ENCODE assay signal across 20 cellular contexts in genomic region chr2:55141572-55142413, GRCh38.
DNase-seq lines count a peak whose midpoint lies in the region; ATAC-seq, FAIRE-seq and TF ChIP-seq lines count a peak whose summit lies in the region.
"Had no signal": no experiment of that assay in that cellular context is flagged by ENCODE, and none has a peak within 500 bp of the region (broad histone marks: within the 10 kb centered on the region; RNA-seq: fewer than 3 reads in every experiment).

No MANE protein-coding gene starts in this region.

- WGBS in pancreas, 2 donors: 65 to 70% methylated on average over 9 of the region's 9 CpGs

- H3K9ac ChIP-seq in Loucy (ENCODE audit: low read depth, low read length, poor library complexity, severe bottlenecking): no peak overlapping the region

- H3K79me2 ChIP-seq in Loucy (ENCODE audit: insufficient read depth, low read length): no peaks in the 10 kb centered on the region

- DNase-seq in activated CD4-positive, alpha-beta T cell treated with anti-CD3 and anti-CD28 coated beads for 36 hours: no peak
- DNase-seq in activated CD4-positive, alpha-beta T cell treated with anti-CD3 and anti-CD28 coated beads, Interleukin-2, amount 50 U/mL, for 4 hours: no peak
- DNase-seq in dorsolateral prefrontal cortex: no peak
- no peak for DNase-seq in pancreas
- no peak for DNase-seq in activated gamma-delta T cell (lab: John Stamatoyannopoulos, UW)
- no peak for DNase-seq in NCI-H128 (lab: John Stamatoyannopoulos, UW; ENCODE audit: unreplicated experiment)
- DNase-seq in GM13976 (ENCODE audit: low spot score): no peak
- DNase-seq: amniotic stem cell; erythroblast; GF-D8; heart left ventricle; islet precursor cell; Kasumi-1; NCI-H1694 treated with DMSO at 0.1 percent for 48 hours; NCI-H510A; posterior cingulate gyrus; stimulated activated naive CD8-positive, alpha-beta T cell treated with anti-CD3 and anti-CD28 coated beads, Interleukin-15, Interleukin-2, amounts not matched to agents 100 U/mL and 50 U/mL, for 24 hours had no signal

- no peak overlapping the region for H3K4me3 Mint-ChIP-seq in activated CD4-positive, alpha-beta T cell treated with anti-CD3 and anti-CD28 coated beads for 36 hours

- H3K27ac ChIP-seq in dorsolateral prefrontal cortex (peak overlapping the region in 57 of 59 donors; percentile 2 to 99 (median 97)), pancreas (peak overlapping the region in 2 of 4 donors; percentile 34 to 46)
- H3K27ac ChIP-seq: 22Rv1, heart left ventricle, VCaP had no signal

- no peak for FAIRE-seq in pancreas (lab: Jason Lieb, UNC)

- no peaks in the 10 kb centered on the region for H3K27me3 Mint-ChIP-seq in activated CD4-positive, alpha-beta T cell treated with anti-CD3 and anti-CD28 coated beads for 36 hours

- peaks cover 11% of the 10 kb centered on the region for H3K4me1 ChIP-seq in Loucy (ENCODE audit: insufficient read depth, low read length, poor library complexity, severe bottlenecking)
- peaks cover 0 to 11% (median 7%) of the 10 kb centered on the region in 3 donors for H3K4me1 ChIP-seq in pancreas

- no peaks in the 10 kb centered on the region for H3K9me2 ChIP-seq in Loucy (replicated peaks; ENCODE audit: low read depth, low read length)

- H3K36me3 Mint-ChIP-seq in activated CD4-positive, alpha-beta T cell treated with anti-CD3 and anti-CD28 coated beads for 36 hours (ENCODE audit: low read depth): no peaks in the 10 kb centered on the region

- H3K36me3 ChIP-seq in Loucy (ENCODE audit: insufficient read depth, low read length) (no peaks in the 10 kb centered on the region), pancreas (no peaks in the 10 kb centered on the region)
- H3K36me3 ChIP-seq: heart left ventricle had no signal

- no peak overlapping the region for H3K4me3 ChIP-seq in Loucy (ENCODE audit: low read length, poor library complexity, severe bottlenecking)
- H3K4me3 ChIP-seq in dorsolateral prefrontal cortex: no peak overlapping the region
- no peak overlapping the region for H3K4me3 ChIP-seq in pancreas
- H3K4me3 ChIP-seq: heart left ventricle had no signal

- intact Hi-C loops in activated CD4-positive, alpha-beta T cell treated with anti-CD3 and anti-CD28 coated beads for 36 hours (cut with DNase I, micrococcal nuclease): no loop called here
- intact Hi-C loops in dorsolateral prefrontal cortex (cut with DNase I) (loop anchor here in 1 of 2 donors (2.0 kb wide), 1 partner anchor 19 kb away; no protein-coding TSS in a partner anchor), pancreas (cut with DNase I) (no loop called here)

- no peak overlapping the region for H3K27ac Mint-ChIP-seq in activated CD4-positive, alpha-beta T cell treated with anti-CD3 and anti-CD28 coated beads for 36 hours

- H3K27me3 ChIP-seq in Loucy (ENCODE audit: insufficient read depth, low read length, poor library complexity, severe bottlenecking) (no peaks in the 10 kb centered on the region), dorsolateral prefrontal cortex (no peaks in the 10 kb centered on the region), pancreas (no peaks in the 10 kb centered on the region)
- H3K27me3 ChIP-seq: heart left ventricle had no signal

- in situ Hi-C loops in GM13976 (cut with MboI; ENCODE audit: low sequenced_read_pairs, unreplicated experiment): no loop called here

- H4K20me1 ChIP-seq in Loucy (ENCODE audit: insufficient read depth, low read length, poor library complexity, severe bottlenecking): no peaks in the 10 kb centered on the region

- ATAC-seq in activated CD4-positive, alpha-beta T cell treated with anti-CD3 and anti-CD28 coated beads for 36 hours: peak; percentile 39
- ATAC-seq in pancreas: peak; percentile 73 to 88 (median 79)
- ATAC-seq: stimulated activated naive CD8-positive, alpha-beta T cell treated with anti-CD3 and anti-CD28 coated beads, Interleukin-15, Interleukin-2, amounts not matched to agents 100 U/mL and 50 U/mL, for 24 hours had no signal

- CTCF ChIA-PET in activated CD4-positive, alpha-beta T cell treated with anti-CD3 and anti-CD28 coated beads for 36 hours (lab: Charles Lee): no interaction called here

- H2AFZ ChIP-seq in Loucy (ENCODE audit: low read length): peak overlapping the region; percentile 9; the same call in 1 of the 2 replicates

- H3K9me3 ChIP-seq in Loucy (ENCODE audit: insufficient read depth, low read depth, low read length) (no peaks in the 10 kb centered on the region), pancreas (no peaks in the 10 kb centered on the region)
- H3K9me3 ChIP-seq: heart left ventricle had no signal

- no peaks in the 10 kb centered on the region for H3F3A ChIP-seq in Loucy (ENCODE audit: low read depth)

- no peak for TF ChIP-seq CTCF in Loucy (conservative IDR thresholded peaks at IDR 0.05; ENCODE audit: low read length)
- no peak for TF ChIP-seq CTCF in dorsolateral prefrontal cortex (IDR thresholded peaks at IDR 0.05 in 54 of 56, conservative IDR thresholded peaks at IDR 0.05 in 2 of 56; ENCODE audit: low read depth in 1 of 56, partially characterized antibody in 56 of 56)
- TF ChIP-seq CTCF in pancreas (IDR thresholded peaks at IDR 0.05): no peak
- TF ChIP-seq CTCF in GM13976 (IDR thresholded peaks at IDR 0.05; ENCODE audit: borderline replicate concordance, control extremely low read depth, extremely low read depth, insufficient read depth, missing control alignments): no peak

- H3K9me3 Mint-ChIP-seq in activated CD4-positive, alpha-beta T cell treated with anti-CD3 and anti-CD28 coated beads for 36 hours (ENCODE audit: low read depth): no peaks in the 10 kb centered on the region

- H3K4me1 Mint-ChIP-seq in activated CD4-positive, alpha-beta T cell treated with anti-CD3 and anti-CD28 coated beads for 36 hours: peaks cover 5% of the 10 kb centered on the region

- POLR2A ChIA-PET in activated CD4-positive, alpha-beta T cell treated with anti-CD3 and anti-CD28 coated beads for 36 hours (lab: Charles Lee): no interaction called here

- H3K4me2 ChIP-seq in Loucy (ENCODE audit: low read depth, low read length, poor library complexity, severe bottlenecking): no peak overlapping the region
